ENCODE assay signal across 8 cellular contexts in genomic region chr7:44082541-44083207, GRCh38. TPM values are rescaled to one million over a fixed set of nuclear protein-coding genes. Genes with fewer than 3 reads are reported as not detected.
A peak's percentile ranks its signal among the peaks of the same experiment; 100 is the strongest.
DNase-seq lines count a peak whose midpoint lies in the region; ATAC-seq, FAIRE-seq and TF ChIP-seq lines count a peak whose summit lies in the region.

No MANE protein-coding gene starts in this region.

- DNase-seq in GM12892 (ENCODE audit: insufficient read length) (peak; percentile 94), NCI-H1436 (lab: John Stamatoyannopoulos, UW) (peak; percentile 99), SW480 (ENCODE audit: low spot score) (peak; percentile 100), adrenal gland (peak; percentile 98 to 100 (median 99)), heart right ventricle (peak; percentile 98 to 99), posterior cingulate gyrus (peak; percentile 93 to 100 (median 98)), upper lobe of left lung (peak; percentile 95 to 100)

- H3K27ac ChIP-seq in adrenal gland = peak overlapping the region in 4 of 5 donors; percentile 73 to 95 (median 86)
- H3K27ac ChIP-seq in heart right ventricle = peak overlapping the region; percentile 73 to 96 (median 93)
- peak overlapping the region; percentile 92 to 95 (median 92) for H3K27ac ChIP-seq in upper lobe of left lung

- H3K4me3 ChIP-seq in adrenal gland = peak overlapping the region in 3 of 4 donors; percentile 7 to 96 (median 87)
- H3K4me3 ChIP-seq in heart right ventricle = peak overlapping the region; percentile 65 to 92 (median 84)
- peak overlapping the region; percentile 28 to 98 (median 90) for H3K4me3 ChIP-seq in upper lobe of left lung

- WGBS in adrenal gland, 4 donors = 0 to 1% (median 0%) methylated on average over 15 to 54 of the region's 54 CpGs
- WGBS in heart right ventricle, 2 donors = 0 to 1% methylated on average over 45 to 54 of the region's 54 CpGs
- 0 to 1% methylated on average over 26 to 46 of the region's 54 CpGs for WGBS in upper lobe of left lung, 2 donors

- intact Hi-C loops in adrenal gland (cut with DNase I) (no loop called here), heart right ventricle (cut with DNase I) (loop anchor here in 6 of 10 donors (1.0 to 5.0 kb wide), 7 partner anchors 35 to 120 kb away; partner anchors contain the start of genes POLD2 (in 5 of the 6) and YKT6 (in 1 of the 6)), posterior cingulate gyrus (cut with DNase I) (loop anchor here (1.0 to 5.0 kb wide), 3 partner anchors 35 to 120 kb away; partner anchors contain the start of genes POLD2 and YKT6)

- H3K36me3 ChIP-seq in adrenal gland (replicated peaks in 1 of 2) (peaks cover 0 to 30% of the 10 kb centered on the region in 2 donors), heart right ventricle (peaks cover 0 to 31% (median 27%) of the 10 kb centered on the region in 9 donors), upper lobe of left lung (peaks cover 12 to 31% (median 29%) of the 10 kb centered on the region in 4 donors)

- FAIRE-seq in GM12892 (lab: Jason Lieb, UNC) = no peak

- H3K27me3 ChIP-seq in adrenal gland = no peaks in the 10 kb centered on the region
- H3K27me3 ChIP-seq in heart right ventricle = no peaks in the 10 kb centered on the region
- H3K27me3 ChIP-seq in upper lobe of left lung = no peaks in the 10 kb centered on the region

- ATAC-seq in HG02840 (IDR thresholded peaks at IDR 0.05; ENCODE audit: low FRiP score, unreplicated experiment) (peak; percentile 91), heart right ventricle (peak; percentile 94 to 98 (median 96)), upper lobe of left lung (ENCODE audit: low FRiP score in 2 of 2) (peak; percentile 97 to 99)

- H3K4me1 ChIP-seq in adrenal gland (replicated peaks in 1 of 2) (peaks cover 11 to 13% of the 10 kb centered on the region in 2 donors), heart right ventricle (peaks cover 9 to 56% (median 28%) of the 10 kb centered on the region in 9 donors), upper lobe of left lung (peaks cover 10 to 20% (median 13%) of the 10 kb centered on the region in 4 donors)

- TF ChIP-seq EP300 in upper lobe of left lung (IDR thresholded peaks at IDR 0.05) = no peak

- TF ChIP-seq POLR2A in GM12892 (IDR thresholded peaks at IDR 0.05; ENCODE audit: low read depth, low read length) (no peak), adrenal gland (IDR thresholded peaks at IDR 0.05) (peak in 1 of 2 donors; percentile 43), upper lobe of left lung (IDR thresholded peaks at IDR 0.05) (peak in 1 of 4 donors; percentile 8)

- no peak for TF ChIP-seq CTCF in adrenal gland (IDR thresholded peaks at IDR 0.05)
- TF ChIP-seq CTCF in heart right ventricle (IDR thresholded peaks at IDR 0.05) = no peak
- TF ChIP-seq CTCF in upper lobe of left lung (IDR thresholded peaks at IDR 0.05) = peak in 1 of 6 experiments; percentile 3

- no peaks in the 10 kb centered on the region for H3K9me3 ChIP-seq in adrenal gland (replicated peaks in 1 of 3)
- no peaks in the 10 kb centered on the region for H3K9me3 ChIP-seq in heart right ventricle
- H3K9me3 ChIP-seq in upper lobe of left lung = no peaks in the 10 kb centered on the region

RNA-seq across cellular contexts. Expression of gene POLM, which starts 0.3 kb away (rescaled TPM):
- 14.6 TPM for polyA plus RNA-seq in GM12892 (2012; ENCODE audit: missing spikeins)
- total RNA-seq in adrenal gland = 10 to 100 TPM; 11.3 to 51.8 (median 28.2) TPM
- 10 to 100 TPM in 2 of 3 donors, 1 to 10 TPM in 1; 5.4 to 38.5 (median 21.9) TPM for polyA plus RNA-seq in adrenal gland
- total RNA-seq in heart right ventricle = 10 to 100 TPM; 10.9 to 28.4 (median 13.5) TPM
- 10 to 100 TPM in 1 of 2 donors, 1 to 10 TPM in 1; 6.7 to 22.8 TPM for polyA plus RNA-seq in heart right ventricle
- 100 to 1,000 TPM in 1 of 6 donors, 10 to 100 TPM in 5; 17.3 to 178 (median 37.1) TPM for total RNA-seq in upper lobe of left lung

RNA-seq across cellular contexts. Expression of gene PGAM2, which starts 17.3 kb away (rescaled TPM):
- polyA plus RNA-seq in GM12892 (2012; ENCODE audit: missing spikeins) = not detected
- total RNA-seq in adrenal gland (10 to 100 TPM in 1 of 8 donors, 1 to 10 TPM in 6, under 1 TPM in 1; 0.76 to 30.1 (median 4.3) TPM), heart right ventricle (1,000 to 10,000 TPM in 2 of 10 donors, 100 to 1,000 TPM in 8; 375 to 1,148 (median 557) TPM), upper lobe of left lung (under 1 TPM in 4 of 6 donors, not detected in 2; 0.26 to 0.91 (median 0.75) TPM)
- polyA plus RNA-seq in adrenal gland (10 to 100 TPM in 2 of 3 donors, 1 to 10 TPM in 1; 2.3 to 20.4 (median 15.8) TPM), heart right ventricle (1,000 to 10,000 TPM in 1 of 2 donors, 100 to 1,000 TPM in 1; 367 to 2,327 TPM)

RNA-seq across cellular contexts. Expression of gene AEBP1, which starts 21.5 kb away (rescaled TPM):
- 0.11 TPM for polyA plus RNA-seq in GM12892 (2012; ENCODE audit: missing spikeins)
- 100 to 1,000 TPM in 6 of 8 donors, 10 to 100 TPM in 2; 64.8 to 292 (median 127) TPM for total RNA-seq in adrenal gland
- polyA plus RNA-seq in adrenal gland = 100 to 1,000 TPM in 2 of 3 donors, 10 to 100 TPM in 1; 41.2 to 198 (median 155) TPM
- total RNA-seq in heart right ventricle = 10 to 100 TPM; 14.1 to 31.3 (median 21.6) TPM
- polyA plus RNA-seq in heart right ventricle = 10 to 100 TPM; 18.0 to 33.7 TPM
- 100 to 1,000 TPM in 2 of 6 donors, 10 to 100 TPM in 4; 34.1 to 241 (median 92.7) TPM for total RNA-seq in upper lobe of left lung

RNA-seq across cellular contexts. Expression of gene DBNL, which starts 38.2 kb away (rescaled TPM):
- polyA plus RNA-seq in GM12892 (2012; ENCODE audit: missing spikeins) = 75.1 TPM
- 100 to 1,000 TPM in 2 of 8 donors, 10 to 100 TPM in 6; 71.7 to 145 (median 90.2) TPM for total RNA-seq in adrenal gland
- polyA plus RNA-seq in adrenal gland = 10 to 100 TPM; 46.2 to 74.0 (median 66.1) TPM
- 10 to 100 TPM; 26.0 to 59.0 (median 35.4) TPM for total RNA-seq in heart right ventricle
- 10 to 100 TPM; 34.8 to 74.3 TPM for polyA plus RNA-seq in heart right ventricle
- total RNA-seq in upper lobe of left lung = 100 to 1,000 TPM in 5 of 6 donors, 10 to 100 TPM in 1; 81.8 to 169 (median 130) TPM

RNA-seq across cellular contexts. Expression of gene POLD2, which starts 40.7 kb away (rescaled TPM):
- 112 TPM for polyA plus RNA-seq in GM12892 (2012; ENCODE audit: missing spikeins)
- 100 to 1,000 TPM in 2 of 8 donors, 10 to 100 TPM in 6; 47.5 to 127 (median 71.7) TPM for total RNA-seq in adrenal gland
- 100 to 1,000 TPM in 1 of 3 donors, 10 to 100 TPM in 2; 89.4 to 101 (median 93.0) TPM for polyA plus RNA-seq in adrenal gland
- 10 to 100 TPM; 64.4 to 92.0 (median 76.8) TPM for total RNA-seq in heart right ventricle
- polyA plus RNA-seq in heart right ventricle = 100 to 1,000 TPM in 1 of 2 donors, 10 to 100 TPM in 1; 89.3 to 150 TPM
- total RNA-seq in upper lobe of left lung = 10 to 100 TPM; 27.2 to 70.1 (median 52.5) TPM

Comparison
In these comparisons a context has a peak if more than half of its experiments do, and no peak if none do; other contexts are left out.
1. Peak in every context shown above with its lines: DNase-seq, ATAC-seq, H3K4me3 ChIP-seq and H3K27ac ChIP-seq.
2. RNA of gene PGAM2, which starts 17.3 kb away (total RNA-seq): 375 to 1,148 TPM in heart right ventricle; 0.76 to 30.1 TPM in adrenal gland and 0.26 to 0.91 TPM in upper lobe of left lung; every median in the first group is over 10 times any median in the second.
3. intact Hi-C loops: an anchor here in heart right ventricle (1.0 to 5.0 kb wide) and posterior cingulate gyrus (1.0 to 5.0 kb wide); none called in adrenal gland.